In genomic region chr6:170165501-170166117, GRCh38 we compare ENCODE assay signal across 19 cellular contexts.
DNase-seq lines count a peak whose midpoint lies in the region; ATAC-seq and TF ChIP-seq lines count a peak whose summit lies in the region.
"Had no signal": no experiment of that assay in that cellular context is flagged by ENCODE, and none has a peak within 500 bp of the region (broad histone marks: within the 10 kb centered on the region; RNA-seq: fewer than 3 reads in every experiment).

No MANE protein-coding gene starts in this region.

- no peaks in the 10 kb centered on the region for H3K36me3 ChIP-seq in GM23338 (ENCODE audit: insufficient read depth)
- no peaks in the 10 kb centered on the region for H3K36me3 ChIP-seq in naive thymus-derived CD4-positive, alpha-beta T cell (ENCODE audit: control insufficient read depth in 2 of 3, insufficient read depth in 3 of 3, low read length in 3 of 3)
- H3K36me3 ChIP-seq in skeletal muscle tissue (ENCODE audit: control insufficient read depth in 3 of 3, insufficient read depth in 3 of 3, low read length in 3 of 3): no peaks in the 10 kb centered on the region

- H4K20me1 ChIP-seq in GM23338 (replicated peaks; ENCODE audit: insufficient read depth): no peaks in the 10 kb centered on the region

- H3K4me2 ChIP-seq in GM23338: no peak overlapping the region

- H3K27me3 Mint-ChIP-seq in GM23338 (ENCODE audit: insufficient read depth, low read depth, poor library complexity): peaks cover 18% of the 10 kb centered on the region
- H3K27me3 Mint-ChIP-seq in naive thymus-derived CD4-positive, alpha-beta T cell: peaks cover 0 to 7% (median 4%) of the 10 kb centered on the region in 5 donors
- H3K27me3 Mint-ChIP-seq: activated CD4-positive, alpha-beta T cell treated with anti-CD3 and anti-CD28 coated beads, Interleukin-2, amount 10 ng/mL, durations not matched to agents 7 days and 5 days; CD4-positive, alpha-beta T cell had no signal

- peaks cover 9% of the 10 kb centered on the region for H3K36me3 Mint-ChIP-seq in GM23338 (ENCODE audit: low read depth)
- peaks cover 0 to 2% (median 0%) of the 10 kb centered on the region in 5 donors for H3K36me3 Mint-ChIP-seq in naive thymus-derived CD4-positive, alpha-beta T cell

- intact Hi-C loops in Right ventricle myocardium superior (cut with DNase I): no loop called here
- intact Hi-C loops in naive thymus-derived CD4-positive, alpha-beta T cell (cut with micrococcal nuclease): no loop called here

- no peak for TF ChIP-seq CTCF in GM23338 (conservative IDR thresholded peaks at IDR 0.05; ENCODE audit: low read depth in 2 of 2)

- peaks cover 26% of the 10 kb centered on the region for H3K9me3 Mint-ChIP-seq in GM23338
- H3K9me3 Mint-ChIP-seq in naive thymus-derived CD4-positive, alpha-beta T cell: peaks cover 0 to 11% (median 0%) of the 10 kb centered on the region in 11 donors
- H3K9me3 Mint-ChIP-seq: CD4-positive, alpha-beta T cell had no signal

- no peaks in the 10 kb centered on the region for H3K79me2 ChIP-seq in GM23338 (replicated peaks; ENCODE audit: insufficient read depth)

- no peak overlapping the region for H3K4me3 Mint-ChIP-seq in GM23338
- no peak overlapping the region for H3K4me3 Mint-ChIP-seq in naive thymus-derived CD4-positive, alpha-beta T cell
- H3K4me3 Mint-ChIP-seq: activated CD4-positive, alpha-beta T cell treated with anti-CD3 and anti-CD28 coated beads, Interleukin-2, amount 10 ng/mL, durations not matched to agents 7 days and 5 days; CD4-positive, alpha-beta T cell; T-helper 1 cell treated with Interleukin-12 subunit alpha and Interleukin-12 subunit beta and Interleukin-4 antibody, amounts not matched to agents 30 μg/mL and 1 μg/mL, for 36 hours had no signal

- POLR2A ChIA-PET in naive thymus-derived CD4-positive, alpha-beta T cell (lab: Charles Lee): no interaction called here

- no peak overlapping the region for H2AFZ ChIP-seq in GM23338

- ATAC-seq in GM23338: peak; percentile 30
- peak; percentile 78 for ATAC-seq in Right ventricle myocardium superior (ENCODE audit: poor library complexity)
- ATAC-seq in naive thymus-derived CD4-positive, alpha-beta T cell: peak; percentile 24
- no peak for ATAC-seq in GM21737 (IDR thresholded peaks at IDR 0.05; ENCODE audit: unreplicated experiment)
- ATAC-seq in GM19397 (IDR thresholded peaks at IDR 0.05; ENCODE audit: unreplicated experiment): no peak
- ATAC-seq: HCT116 had no signal

- no peaks in the 10 kb centered on the region for H3K9me2 ChIP-seq in GM23338 (ENCODE audit: insufficient read depth)

- H3K27me3 ChIP-seq in GM23338 (ENCODE audit: insufficient read depth): no peaks in the 10 kb centered on the region
- no peaks in the 10 kb centered on the region for H3K27me3 ChIP-seq in naive thymus-derived CD4-positive, alpha-beta T cell (ENCODE audit: control insufficient read depth in 2 of 2, insufficient read depth in 2 of 2, low read length in 2 of 2)
- H3K27me3 ChIP-seq in skeletal muscle tissue (ENCODE audit: control insufficient read depth in 3 of 3, insufficient read depth in 3 of 3, low read length in 3 of 3): peaks cover 5 to 57% (median 20%) of the 10 kb centered on the region in 3 donors
- H3K27me3 ChIP-seq: dorsolateral prefrontal cortex had no signal

- DNase-seq in GM23338 (ENCODE audit: low spot score) (no peak), Right ventricle myocardium superior (peak; percentile 36), SIG-M5 treated with dmso at 0.1 percent for 504 hours (lab: John Stamatoyannopoulos, UW; ENCODE audit: unreplicated experiment) (no peak), NCI-H2081 (lab: John Stamatoyannopoulos, UW) (no peak)
- no peak for DNase-seq in naive thymus-derived CD4-positive, alpha-beta T cell
- DNase-seq: activated CD4-positive, alpha-beta T cell treated with anti-CD3 and anti-CD28 coated beads, Interleukin-2, amount 10 ng/mL, durations not matched to agents 7 days and 5 days; CD4-positive, alpha-beta T cell; hypothalamus; NCI-H1105; NCI-H2107; NCI-H446 treated with DMSO at 0.1 percent for 48 hours; occipital lobe had no signal

- peak overlapping the region; percentile 16 to 33 (median 23) for H3K9ac ChIP-seq in skeletal muscle tissue (ENCODE audit: low read depth in 1 of 3, low read length in 3 of 3)

- H3K27ac ChIP-seq in GM23338 (ENCODE audit: low read depth): no peak overlapping the region
- H3K27ac ChIP-seq in naive thymus-derived CD4-positive, alpha-beta T cell (ENCODE audit: low read depth, low read length): no peak overlapping the region
- no peak overlapping the region for H3K27ac ChIP-seq in skeletal muscle tissue (ENCODE audit: low read depth, low read length)
- H3K27ac ChIP-seq: dorsolateral prefrontal cortex had no signal

- CTCF ChIA-PET in naive thymus-derived CD4-positive, alpha-beta T cell (lab: Charles Lee): no interaction called here

- no peaks in the 10 kb centered on the region for H3K9me3 ChIP-seq in naive thymus-derived CD4-positive, alpha-beta T cell (ENCODE audit: control insufficient read depth in 2 of 3, low read length in 3 of 3)
- no peaks in the 10 kb centered on the region for H3K9me3 ChIP-seq in skeletal muscle tissue (ENCODE audit: control insufficient read depth in 3 of 3, low read length in 3 of 3)

- no peaks in the 10 kb centered on the region for H3K4me1 ChIP-seq in GM23338 (ENCODE audit: insufficient read depth)
- H3K4me1 ChIP-seq in naive thymus-derived CD4-positive, alpha-beta T cell (ENCODE audit: control insufficient read depth in 2 of 2, insufficient read depth in 2 of 2, low read length in 2 of 2): no peaks in the 10 kb centered on the region
- H3K4me1 ChIP-seq in skeletal muscle tissue (ENCODE audit: control insufficient read depth in 3 of 3, insufficient read depth in 3 of 3, low read length in 3 of 3): peaks cover 24 to 25% (median 24%) of the 10 kb centered on the region in 3 donors

- H3K4me3 ChIP-seq in GM23338: no peak overlapping the region
- H3K4me3 ChIP-seq in naive thymus-derived CD4-positive, alpha-beta T cell (ENCODE audit: low read length): no peak overlapping the region
- peak overlapping the region in 1 of 3 donors; percentile 22 for H3K4me3 ChIP-seq in skeletal muscle tissue (ENCODE audit: low read length in 3 of 3)
- H3K4me3 ChIP-seq: dorsolateral prefrontal cortex had no signal

- no peak overlapping the region; the same call in 1 of the 2 replicates for H3K27ac Mint-ChIP-seq in GM23338
- H3K27ac Mint-ChIP-seq in naive thymus-derived CD4-positive, alpha-beta T cell: peak overlapping the region in 1 of 9 donors; percentile 49
- H3K27ac Mint-ChIP-seq: activated CD4-positive, alpha-beta T cell treated with anti-CD3 and anti-CD28 coated beads, Interleukin-2, amount 10 ng/mL, durations not matched to agents 7 days and 5 days; CD4-positive, alpha-beta T cell; T-helper 1 cell treated with Interleukin-12 subunit alpha and Interleukin-12 subunit beta and Interleukin-4 antibody, amounts not matched to agents 30 μg/mL and 1 μg/mL, for 36 hours had no signal

- no peaks in the 10 kb centered on the region for H3F3A ChIP-seq in GM23338 (replicated peaks; ENCODE audit: low read depth)

- no peaks in the 10 kb centered on the region for H3K4me1 Mint-ChIP-seq in GM23338
- H3K4me1 Mint-ChIP-seq in naive thymus-derived CD4-positive, alpha-beta T cell: peaks cover 0 to 8% (median 4%) of the 10 kb centered on the region in 7 donors
- H3K4me1 Mint-ChIP-seq: IgD-negative memory B cell had no signal

TF ChIP-seq in GM23338, 12 proteins besides CTCF, POLR2A, EP300 and RAD21:
- no peak for TF ChIP-seq EZH2phosphoT487 (IDR thresholded peaks at IDR 0.05; ENCODE audit: unreplicated experiment)
- no peak for TF ChIP-seq REST (IDR thresholded peaks at IDR 0.05; ENCODE audit: unreplicated experiment)
TF ChIP-seq in GM23338: peak in this region for 0.

Comparison
In these comparisons a context has a peak if more than half of its experiments do, and no peak if none do; other contexts are left out.
1. ATAC-seq: peak in GM23338 (single experiment), Right ventricle myocardium superior (single experiment) and naive thymus-derived CD4-positive, alpha-beta T cell (single experiment); none in GM21737 (single experiment) and GM19397 (single experiment).